In genomic region chr6:28977351-28978136, GRCh38 we compare ENCODE assay signal across 8 cellular contexts. TPM values are rescaled to one million over a fixed set of nuclear protein-coding genes. Genes with fewer than 3 reads are reported as not detected.
DNase-seq lines count a peak whose midpoint lies in the region; ATAC-seq, FAIRE-seq and TF ChIP-seq lines count a peak whose summit lies in the region.

No MANE protein-coding gene starts in this region.

- H3K9me3 Mint-ChIP-seq in T-cell = no peaks in the 10 kb centered on the region

- H3K9me3 ChIP-seq in osteoblast (ENCODE audit: low read depth, low read length) = no peaks in the 10 kb centered on the region

- H3K4me3 ChIP-seq in GM12864 (ENCODE audit: low read depth, low read length) (peak overlapping the region; percentile 39), osteoblast (ENCODE audit: insufficient read depth, low read length) (peak overlapping the region; percentile 60)

- peaks cover 3% of the 10 kb centered on the region for H4K20me1 ChIP-seq in osteoblast (ENCODE audit: insufficient read depth, low read length)

- peaks cover 16% of the 10 kb centered on the region for H3K4me1 ChIP-seq in osteoblast (ENCODE audit: insufficient read depth, low read length)

- peaks cover 23 to 33% of the 10 kb centered on the region in 2 donors for H3K27me3 Mint-ChIP-seq in T-cell

- POLR2A ChIA-PET in T-cell (lab: Charles Lee) = no interaction called here

- H3K4me3 Mint-ChIP-seq in T-cell = peak overlapping the region; percentile 63 to 69 (median 69)

- H3K4me1 Mint-ChIP-seq in T-cell = peaks cover 27 to 44% (median 31%) of the 10 kb centered on the region in 3 donors

- no peaks in the 10 kb centered on the region for H3K27me3 ChIP-seq in osteoblast (ENCODE audit: insufficient read depth, low read length)

- H3K27ac Mint-ChIP-seq in T-cell = no peak overlapping the region

- FAIRE-seq in urothelium cell line (lab: Jason Lieb, UNC) = no peak

- no peaks in the 10 kb centered on the region for H3K36me3 Mint-ChIP-seq in T-cell

- H2AFZ ChIP-seq in osteoblast (ENCODE audit: low read length) = peak overlapping the region; percentile 61

- peak overlapping the region; percentile 58 for H3K4me2 ChIP-seq in osteoblast (ENCODE audit: insufficient read depth, low read length)

- CTCF ChIA-PET in T-cell (lab: Charles Lee) = interaction anchor here (0.6 to 0.7 kb wide), 3 partner anchors 368 to 1778 kb away, joined by 3 to 5 read pairs (median 3); no protein-coding TSS in a partner anchor

- H3K36me3 ChIP-seq in osteoblast (ENCODE audit: insufficient read depth, low read length) = no peaks in the 10 kb centered on the region

- H3K79me2 ChIP-seq in osteoblast (ENCODE audit: insufficient read depth, low read length) = no peaks in the 10 kb centered on the region

- TF ChIP-seq CTCF in GM12864 (IDR thresholded peaks at IDR 0.05; ENCODE audit: low read depth, low read length, missing control alignments) = no peak
- no peak for TF ChIP-seq CTCF in osteoblast (IDR thresholded peaks at IDR 0.05; ENCODE audit: extremely low read depth, low read depth, low read length)

- DNase-seq in GM12864 (ENCODE audit: low read depth) = no peak
- DNase-seq in T-cell = peak in 6 of 34 experiments; percentile 16 to 30 (median 18)
- no peak for DNase-seq in epithelial cell of prostate (ENCODE audit: low read depth, low spot score)
- DNase-seq in osteoblast (ENCODE audit: insufficient read length, low spot score, missing footprints) = peak; percentile 85
- DNase-seq in urothelium cell line (ENCODE audit: low spot score) = no peak

- ATAC-seq in T-cell (replicated peaks in 1 of 4) (peak in 3 of 4 experiments; percentile 13 to 33 (median 19)), HG02623 (IDR thresholded peaks at IDR 0.05; ENCODE audit: unreplicated experiment) (no peak), HG02870 (IDR thresholded peaks at IDR 0.05; ENCODE audit: unreplicated experiment) (no peak), HG03196 (IDR thresholded peaks at IDR 0.05; ENCODE audit: unreplicated experiment) (no peak)

- H3K27ac ChIP-seq in epithelial cell of prostate (peak overlapping the region; percentile 67), osteoblast (ENCODE audit: low read depth, low read length) (no peak overlapping the region)

RNA-seq across cellular contexts. Expression of gene ZNF311, which starts 27.6 kb away (rescaled TPM):
- under 1 TPM; 0.22 to 0.61 (median 0.30) TPM for total RNA-seq in T-cell
- total RNA-seq in osteoblast = 0.88 and 1.1 TPM in 2 replicates

RNA-seq across cellular contexts. Expression of gene TRIM27, which starts 53.8 kb away (rescaled TPM):
- total RNA-seq in T-cell = 10 to 100 TPM; 27.2 to 91.7 (median 86.9) TPM
- total RNA-seq in osteoblast = 53.6 and 63.6 TPM in 2 replicates

Comparison
In these comparisons a context has a peak if more than half of its experiments do, and no peak if none do; other contexts are left out.
1. ATAC-seq: peak in T-cell (3 of 4); none in HG02623 (single experiment), HG02870 (single experiment) and HG03196 (single experiment).